In the genomic region with DNA sequence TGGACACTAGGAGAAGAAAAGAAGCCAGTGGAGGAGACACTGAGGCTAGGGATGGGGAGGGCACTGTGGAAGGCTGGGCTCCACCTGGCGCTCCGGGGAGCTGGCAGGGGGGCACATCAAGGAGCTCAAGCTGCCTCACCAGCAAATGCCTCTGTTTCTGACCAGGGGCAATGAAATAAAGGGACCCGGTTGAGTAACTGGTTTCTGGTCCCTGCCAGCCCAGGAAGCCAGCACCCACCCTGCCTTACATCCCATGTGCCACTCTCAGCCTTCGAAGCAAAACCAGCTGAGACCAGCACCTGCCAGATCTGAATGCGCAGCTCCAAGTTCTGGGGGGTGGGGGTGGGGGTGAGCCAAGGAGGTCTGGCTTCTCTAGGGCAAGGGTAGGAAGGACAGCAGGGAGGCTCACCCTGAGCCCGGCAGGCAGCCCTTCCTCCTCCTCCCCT, we compare ENCODE assay signal across 8 cellular contexts. TPM values are rescaled to one million over a fixed set of nuclear protein-coding genes. Genes with fewer than 3 reads are reported as not detected.
DNase-seq lines count a peak whose midpoint lies in the region; ATAC-seq and TF ChIP-seq lines count a peak whose summit lies in the region.
"Had no signal": no experiment of that assay in that cellular context is flagged by ENCODE, and none has a peak within 500 bp of the region (broad histone marks: within the 10 kb centered on the region; RNA-seq: fewer than 3 reads in every experiment).

No MANE protein-coding gene starts in this region.

- peaks cover 10 to 48% of the 10 kb centered on the region in 2 experiments for H3K4me1 ChIP-seq in HCT116 (ENCODE audit: control insufficient read depth in 1 of 2, insufficient read depth in 2 of 2, low read length in 2 of 2)
- peaks cover 4% of the 10 kb centered on the region; the same call in 1 of the 2 replicates for H3K4me1 ChIP-seq in SJCRH30

- CTCF ChIA-PET in HCT116 (lab: Charles Lee), result interaction anchor here (1.2 to 2.9 kb wide), 5 partner anchors 21 to 71 kb away, joined by 3 to 18 read pairs (median 7); a partner anchor contains a TSS

- DNase-seq in HCT116 (ENCODE audit: low read depth, low spot score), result no peak
- DNase-seq in SJCRH30, result no peak
- no peak for DNase-seq in foreskin fibroblast
- no peak for DNase-seq in skeletal muscle cell (ENCODE audit: low read depth)
- no peak for DNase-seq in UCSD-AML1 (lab: John Stamatoyannopoulos, UW; ENCODE audit: unreplicated experiment)
- DNase-seq: T-helper 1 cell had no signal

- intact Hi-C loops in HCT116 (cut with micrococcal nuclease), result no loop called here

- H3K27ac ChIP-seq in HCT116 (ENCODE audit: low read depth, low read length) (no peak overlapping the region), SJCRH30 (no peak overlapping the region)

- H4K20me1 ChIP-seq in HCT116 (ENCODE audit: insufficient read depth), result no peaks in the 10 kb centered on the region

- H3K36me3 ChIP-seq in HCT116 (ENCODE audit: control insufficient read depth in 1 of 2, insufficient read depth in 2 of 2, low read length in 2 of 2) (no peaks in the 10 kb centered on the region), SJCRH30 (no peaks in the 10 kb centered on the region)

- TF ChIP-seq POLR2A in HCT116 (IDR thresholded peaks at IDR 0.05; ENCODE audit: borderline replicate concordance, extremely low read depth, insufficient read depth, insufficient read length), result no peak

- H3K4me3 ChIP-seq in HCT116 (replicated peaks in 1 of 2; ENCODE audit: low read depth in 1 of 2, low read length in 2 of 2) (peak overlapping the region; percentile 4 to 53), SJCRH30 (peak overlapping the region; percentile 39), foreskin fibroblast (ENCODE audit: low read depth in 1 of 2, low read length in 2 of 2) (peak overlapping the region; percentile 29 to 31), skeletal muscle cell (ENCODE audit: low read depth, low read length) (peak overlapping the region; percentile 38)

- H3K27me3 ChIP-seq in HCT116 (ENCODE audit: insufficient read depth, low read length) (no peaks in the 10 kb centered on the region), SJCRH30 (peaks cover 14% of the 10 kb centered on the region)

- H3K9me3 ChIP-seq in HCT116 (ENCODE audit: control insufficient read depth in 1 of 2, insufficient read depth in 1 of 2, low read depth in 1 of 2, low read length in 2 of 2), result no peaks in the 10 kb centered on the region
- H3K9me3 ChIP-seq in SJCRH30 (replicated peaks), result no peaks in the 10 kb centered on the region

- POLR2A ChIA-PET in HCT116 (lab: Charles Lee), result interaction anchor here (0.8 to 1.2 kb wide), 5 partner anchors 8 to 19 kb away, joined by 3 to 4 read pairs (median 3); no protein-coding TSS in a partner anchor

- H3K9ac ChIP-seq in HCT116 (ENCODE audit: low read length), result peak overlapping the region; percentile 54

- peak; percentile 21 for ATAC-seq in HCT116
- no peak for ATAC-seq in HG02973 (IDR thresholded peaks at IDR 0.05; ENCODE audit: unreplicated experiment)
- ATAC-seq in GM21360 (IDR thresholded peaks at IDR 0.05; ENCODE audit: unreplicated experiment), result no peak

- no TSS peak for BruUV-seq in HCT116 (replicated peaks; lab: Mats Ljungman, UMichigan)

- H3K4me2 ChIP-seq in HCT116 (ENCODE audit: low read length), result peak overlapping the region; percentile 77

- no peaks in the 10 kb centered on the region for H3K79me2 ChIP-seq in HCT116 (ENCODE audit: insufficient read depth, low read length)

- H2AFZ ChIP-seq in HCT116 (ENCODE audit: low read depth, low read length, poor library complexity, severe bottlenecking), result peak overlapping the region; percentile 62

- RAD21 ChIA-PET in HCT116 (lab: Charles Lee; ENCODE audit: low non-redundant PET in 1 of 2, low total read pairs in 2 of 2, uncharacterized antibody in 2 of 2, unreplicated experiment in 2 of 2), result no interaction called here

- no peak for TF ChIP-seq RAD21 in HCT116 (IDR thresholded peaks at IDR 0.05; ENCODE audit: low read depth)

- TF ChIP-seq CTCF in HCT116 (IDR thresholded peaks at IDR 0.05 in 2 of 3, conservative IDR thresholded peaks at IDR 0.05 in 1 of 3; ENCODE audit: borderline replicate concordance in 1 of 3, insufficient read depth in 1 of 3, low read depth in 2 of 3, low read length in 2 of 3) (no peak), foreskin fibroblast (IDR thresholded peaks at IDR 0.05; ENCODE audit: low read depth, low read length) (no peak)

- H3K9me2 ChIP-seq in HCT116 (ENCODE audit: insufficient read depth), result no peaks in the 10 kb centered on the region

TF ChIP-seq in HCT116, 20 proteins besides CTCF, POLR2A, EP300 and RAD21:
- TF ChIP-seq JUND (IDR thresholded peaks at IDR 0.05), result no peak

RNA-seq across cellular contexts. Expression of a gene that starts 0.4 kb away (rescaled TPM):
- 19.9 TPM for total RNA-seq in HCT116 (2021; ENCODE audit: unreplicated experiment)
- 17.3 and 17.9 TPM in 2 replicates for polyA plus RNA-seq in HCT116 (2012)
- not detected in 2 replicates for total RNA-seq in SJCRH30 (2014; rRNA removed; shearing (Covaris generic))

RNA-seq across cellular contexts. Expression of a gene that starts 44.4 kb away (rescaled TPM):
- total RNA-seq in HCT116 (2021; ENCODE audit: unreplicated experiment), result 0.89 TPM
- polyA plus RNA-seq in HCT116 (2012), result 0.18 and 0.25 TPM in 2 replicates
- 0.12 and 0.35 TPM in 2 replicates for total RNA-seq in SJCRH30 (2014; rRNA removed; shearing (Covaris generic))

Comparison
In these comparisons a context has a peak if more than half of its experiments do, and no peak if none do; other contexts are left out.
1. RNA of a gene that starts 0.4 kb away (total RNA-seq): 19.9 TPM in HCT116 (single experiment); not detected in SJCRH30; every median in the first group is over 10 times any median in the second.
2. Peak in every context shown above with its lines, with median percentiles within 50 percentile points of each other: H3K4me3 ChIP-seq.